ENCODE assay signal across 8 cellular contexts in the genomic region with DNA sequence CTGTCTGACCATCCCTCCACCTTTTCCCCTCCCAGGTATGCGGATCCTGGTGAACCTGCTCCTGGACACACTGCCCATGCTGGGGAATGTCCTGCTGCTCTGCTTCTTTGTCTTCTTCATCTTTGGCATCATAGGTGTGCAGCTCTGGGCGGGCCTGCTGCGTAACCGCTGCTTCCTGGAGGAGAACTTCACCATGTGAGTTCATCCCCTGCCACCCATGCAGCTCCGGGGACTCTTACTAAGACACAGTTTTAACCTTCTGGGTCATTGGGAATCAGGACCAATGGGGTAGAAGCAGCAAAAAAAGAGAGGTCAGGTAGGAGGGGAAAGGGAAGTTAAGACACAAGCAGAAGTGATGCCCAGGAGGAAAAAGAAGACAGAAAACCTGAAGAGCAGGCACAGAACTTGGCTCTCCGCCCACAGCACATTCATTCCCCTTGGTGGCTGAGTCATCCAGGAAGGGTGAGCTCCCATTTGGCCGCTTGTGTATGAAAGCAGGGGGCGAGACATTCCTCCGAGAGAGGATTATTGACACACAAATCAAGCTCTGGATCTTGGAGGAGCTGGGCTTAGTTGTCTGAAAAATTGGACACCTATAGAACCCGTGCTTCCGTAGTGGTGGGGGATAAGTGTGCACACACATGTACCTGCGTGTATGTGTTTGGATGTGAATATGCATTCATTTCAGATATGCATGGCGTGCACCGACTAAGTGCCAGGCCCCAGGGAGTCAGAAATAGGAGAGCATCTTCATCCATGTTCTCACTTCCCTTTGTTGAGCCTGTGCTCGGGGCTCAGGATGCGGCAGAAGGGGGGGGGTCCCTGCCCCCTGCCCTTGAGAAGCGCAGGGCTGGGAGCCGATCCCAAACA.
DNase-seq lines count a peak whose midpoint lies in the region; ATAC-seq and TF ChIP-seq lines count a peak whose summit lies in the region.

No MANE protein-coding gene starts in this region.

- TF ChIP-seq CTCF in HFFc6 (IDR thresholded peaks at IDR 0.05) (no peak), VCaP (conservative IDR thresholded peaks at IDR 0.05) (no peak), chondrocyte (IDR thresholded peaks at IDR 0.05) (no peak), WTC11 (IDR thresholded peaks at IDR 0.05) (no peak)

- POLR2A ChIA-PET in WTC11 (lab: Charles Lee) = interaction anchor here (0.6 kb wide), 1 partner anchor 82 kb away, joined by 7 read pairs; no protein-coding TSS in a partner anchor

- DNase-seq in Ammon's horn (ENCODE audit: low spot score) (peak; percentile 54), HFFc6 (peak; percentile 72), kidney glomerular epithelial cell (lab: John Stamatoyannopoulos, UW) (peak; percentile 90), chondrocyte (ENCODE audit: low spot score) (no peak), WTC11 (ENCODE audit: low spot score) (no peak), NCI-H146 (lab: John Stamatoyannopoulos, UW) (no peak)

- peaks cover 28% of the 10 kb centered on the region for H3K27me3 Mint-ChIP-seq in HFFc6 (ENCODE audit: insufficient read depth)
- H3K27me3 Mint-ChIP-seq in chondrocyte (ENCODE audit: low read depth) = peaks cover 7% of the 10 kb centered on the region
- no peaks in the 10 kb centered on the region for H3K27me3 Mint-ChIP-seq in WTC11 (ENCODE audit: low read depth)

- H3K27ac ChIP-seq in VCaP = peak overlapping the region; percentile 13; the same call in 1 of the 2 replicates

- H3K36me3 Mint-ChIP-seq in HFFc6 (ENCODE audit: low read depth) (no peaks in the 10 kb centered on the region), chondrocyte (ENCODE audit: low read depth) (no peaks in the 10 kb centered on the region), WTC11 (0 out of 2 replicates have a peak, but pooled peaks cover 2% of the 10 kb centered on the region)

- H3K9me3 Mint-ChIP-seq in HFFc6 (no peaks in the 10 kb centered on the region), chondrocyte (ENCODE audit: low read depth) (peaks cover 3% of the 10 kb centered on the region), WTC11 (peaks cover 15% of the 10 kb centered on the region)

- H3K4me1 Mint-ChIP-seq in HFFc6 (ENCODE audit: low read depth) (peaks cover 21% of the 10 kb centered on the region), chondrocyte (ENCODE audit: low read depth) (peaks cover 11% of the 10 kb centered on the region), WTC11 (peaks cover 16% of the 10 kb centered on the region)

- H3K27ac Mint-ChIP-seq in HFFc6 = no peak overlapping the region
- no peak overlapping the region for H3K27ac Mint-ChIP-seq in chondrocyte (ENCODE audit: unreplicated experiment)
- no peak overlapping the region; the same call in 1 of the 2 replicates for H3K27ac Mint-ChIP-seq in WTC11

- CTCF ChIA-PET in WTC11 (lab: Charles Lee) = interaction anchor here (0.6 to 1.2 kb wide), 4 partner anchors 92 to 438 kb away, joined by 3 to 5 read pairs (median 4); no protein-coding TSS in a partner anchor

- no peak overlapping the region; the same call in 1 of the 2 replicates for H3K4me3 Mint-ChIP-seq in HFFc6
- H3K4me3 Mint-ChIP-seq in chondrocyte (ENCODE audit: unreplicated experiment) = no peak overlapping the region
- no peak overlapping the region for H3K4me3 Mint-ChIP-seq in WTC11

- no peak for ATAC-seq in HG02981 (IDR thresholded peaks at IDR 0.05; ENCODE audit: unreplicated experiment)
- no peak for ATAC-seq in WTC11

TF ChIP-seq in WTC11, 78 proteins besides CTCF, POLR2A, EP300 and RAD21:
- TF ChIP-seq, protein P1, sequence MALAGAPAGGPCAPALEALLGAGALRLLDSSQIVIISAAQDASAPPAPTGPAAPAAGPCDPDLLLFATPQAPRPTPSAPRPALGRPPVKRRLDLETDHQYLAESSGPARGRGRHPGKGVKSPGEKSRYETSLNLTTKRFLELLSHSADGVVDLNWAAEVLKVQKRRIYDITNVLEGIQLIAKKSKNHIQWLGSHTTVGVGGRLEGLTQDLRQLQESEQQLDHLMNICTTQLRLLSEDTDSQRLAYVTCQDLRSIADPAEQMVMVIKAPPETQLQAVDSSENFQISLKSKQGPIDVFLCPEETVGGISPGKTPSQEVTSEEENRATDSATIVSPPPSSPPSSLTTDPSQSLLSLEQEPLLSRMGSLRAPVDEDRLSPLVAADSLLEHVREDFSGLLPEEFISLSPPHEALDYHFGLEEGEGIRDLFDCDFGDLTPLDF (CRISPR knock-in tag; IDR thresholded peaks at IDR 0.05) = no peak
- no peak for TF ChIP-seq TEAD1 (CRISPR knock-in tag; IDR thresholded peaks at IDR 0.05)
- TF ChIP-seq, protein P2, sequence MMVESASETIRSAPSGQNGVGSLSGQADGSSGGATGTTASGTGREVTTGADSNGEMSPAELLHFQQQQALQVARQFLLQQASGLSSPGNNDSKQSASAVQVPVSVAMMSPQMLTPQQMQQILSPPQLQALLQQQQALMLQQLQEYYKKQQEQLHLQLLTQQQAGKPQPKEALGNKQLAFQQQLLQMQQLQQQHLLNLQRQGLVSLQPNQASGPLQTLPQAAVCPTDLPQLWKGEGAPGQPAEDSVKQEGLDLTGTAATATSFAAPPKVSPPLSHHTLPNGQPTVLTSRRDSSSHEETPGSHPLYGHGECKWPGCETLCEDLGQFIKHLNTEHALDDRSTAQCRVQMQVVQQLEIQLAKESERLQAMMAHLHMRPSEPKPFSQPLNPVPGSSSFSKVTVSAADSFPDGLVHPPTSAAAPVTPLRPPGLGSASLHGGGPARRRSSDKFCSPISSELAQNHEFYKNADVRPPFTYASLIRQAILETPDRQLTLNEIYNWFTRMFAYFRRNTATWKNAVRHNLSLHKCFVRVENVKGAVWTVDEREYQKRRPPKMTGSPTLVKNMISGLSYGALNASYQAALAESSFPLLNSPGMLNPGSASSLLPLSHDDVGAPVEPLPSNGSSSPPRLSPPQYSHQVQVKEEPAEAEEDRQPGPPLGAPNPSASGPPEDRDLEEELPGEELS (CRISPR knock-in tag; IDR thresholded peaks at IDR 0.05) = no peak
- no peak for TF ChIP-seq ZNF317 (CRISPR knock-in tag; IDR thresholded peaks at IDR 0.05; ENCODE audit: borderline replicate concordance, low read depth)
- TF ChIP-seq, protein P3, sequence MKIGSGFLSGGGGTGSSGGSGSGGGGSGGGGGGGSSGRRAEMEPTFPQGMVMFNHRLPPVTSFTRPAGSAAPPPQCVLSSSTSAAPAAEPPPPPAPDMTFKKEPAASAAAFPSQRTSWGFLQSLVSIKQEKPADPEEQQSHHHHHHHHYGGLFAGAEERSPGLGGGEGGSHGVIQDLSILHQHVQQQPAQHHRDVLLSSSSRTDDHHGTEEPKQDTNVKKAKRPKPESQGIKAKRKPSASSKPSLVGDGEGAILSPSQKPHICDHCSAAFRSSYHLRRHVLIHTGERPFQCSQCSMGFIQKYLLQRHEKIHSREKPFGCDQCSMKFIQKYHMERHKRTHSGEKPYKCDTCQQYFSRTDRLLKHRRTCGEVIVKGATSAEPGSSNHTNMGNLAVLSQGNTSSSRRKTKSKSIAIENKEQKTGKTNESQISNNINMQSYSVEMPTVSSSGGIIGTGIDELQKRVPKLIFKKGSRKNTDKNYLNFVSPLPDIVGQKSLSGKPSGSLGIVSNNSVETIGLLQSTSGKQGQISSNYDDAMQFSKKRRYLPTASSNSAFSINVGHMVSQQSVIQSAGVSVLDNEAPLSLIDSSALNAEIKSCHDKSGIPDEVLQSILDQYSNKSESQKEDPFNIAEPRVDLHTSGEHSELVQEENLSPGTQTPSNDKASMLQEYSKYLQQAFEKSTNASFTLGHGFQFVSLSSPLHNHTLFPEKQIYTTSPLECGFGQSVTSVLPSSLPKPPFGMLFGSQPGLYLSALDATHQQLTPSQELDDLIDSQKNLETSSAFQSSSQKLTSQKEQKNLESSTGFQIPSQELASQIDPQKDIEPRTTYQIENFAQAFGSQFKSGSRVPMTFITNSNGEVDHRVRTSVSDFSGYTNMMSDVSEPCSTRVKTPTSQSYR (CRISPR knock-in tag; IDR thresholded peaks at IDR 0.05) = no peak
- TF ChIP-seq, protein P4, sequence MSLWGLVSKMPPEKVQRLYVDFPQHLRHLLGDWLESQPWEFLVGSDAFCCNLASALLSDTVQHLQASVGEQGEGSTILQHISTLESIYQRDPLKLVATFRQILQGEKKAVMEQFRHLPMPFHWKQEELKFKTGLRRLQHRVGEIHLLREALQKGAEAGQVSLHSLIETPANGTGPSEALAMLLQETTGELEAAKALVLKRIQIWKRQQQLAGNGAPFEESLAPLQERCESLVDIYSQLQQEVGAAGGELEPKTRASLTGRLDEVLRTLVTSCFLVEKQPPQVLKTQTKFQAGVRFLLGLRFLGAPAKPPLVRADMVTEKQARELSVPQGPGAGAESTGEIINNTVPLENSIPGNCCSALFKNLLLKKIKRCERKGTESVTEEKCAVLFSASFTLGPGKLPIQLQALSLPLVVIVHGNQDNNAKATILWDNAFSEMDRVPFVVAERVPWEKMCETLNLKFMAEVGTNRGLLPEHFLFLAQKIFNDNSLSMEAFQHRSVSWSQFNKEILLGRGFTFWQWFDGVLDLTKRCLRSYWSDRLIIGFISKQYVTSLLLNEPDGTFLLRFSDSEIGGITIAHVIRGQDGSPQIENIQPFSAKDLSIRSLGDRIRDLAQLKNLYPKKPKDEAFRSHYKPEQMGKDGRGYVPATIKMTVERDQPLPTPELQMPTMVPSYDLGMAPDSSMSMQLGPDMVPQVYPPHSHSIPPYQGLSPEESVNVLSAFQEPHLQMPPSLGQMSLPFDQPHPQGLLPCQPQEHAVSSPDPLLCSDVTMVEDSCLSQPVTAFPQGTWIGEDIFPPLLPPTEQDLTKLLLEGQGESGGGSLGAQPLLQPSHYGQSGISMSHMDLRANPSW (CRISPR knock-in tag; conservative IDR thresholded peaks at IDR 0.05; ENCODE audit: low read depth) = no peak
- no peak for TF ChIP-seq NR3C1 (CRISPR knock-in tag; conservative IDR thresholded peaks at IDR 0.05; ENCODE audit: low read depth)
- TF ChIP-seq ELF4 (CRISPR knock-in tag; IDR thresholded peaks at IDR 0.05; ENCODE audit: low read depth) = no peak
- TF ChIP-seq SMAD4 (CRISPR knock-in tag; IDR thresholded peaks at IDR 0.05) = no peak
- TF ChIP-seq PRRX2 (CRISPR knock-in tag; IDR thresholded peaks at IDR 0.05) = no peak
- TF ChIP-seq, protein P5, sequence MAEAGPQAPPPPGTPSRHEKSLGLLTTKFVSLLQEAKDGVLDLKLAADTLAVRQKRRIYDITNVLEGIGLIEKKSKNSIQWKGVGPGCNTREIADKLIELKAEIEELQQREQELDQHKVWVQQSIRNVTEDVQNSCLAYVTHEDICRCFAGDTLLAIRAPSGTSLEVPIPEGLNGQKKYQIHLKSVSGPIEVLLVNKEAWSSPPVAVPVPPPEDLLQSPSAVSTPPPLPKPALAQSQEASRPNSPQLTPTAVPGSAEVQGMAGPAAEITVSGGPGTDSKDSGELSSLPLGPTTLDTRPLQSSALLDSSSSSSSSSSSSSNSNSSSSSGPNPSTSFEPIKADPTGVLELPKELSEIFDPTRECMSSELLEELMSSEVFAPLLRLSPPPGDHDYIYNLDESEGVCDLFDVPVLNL (CRISPR knock-in tag; IDR thresholded peaks at IDR 0.05; ENCODE audit: borderline replicate concordance, low read depth) = no peak
- no peak for TF ChIP-seq CREB1 (CRISPR knock-in tag; IDR thresholded peaks at IDR 0.05)
- TF ChIP-seq FOXK1 (CRISPR knock-in tag; IDR thresholded peaks at IDR 0.05) = no peak

Comparison
In these comparisons a context has a peak if more than half of its experiments do, and no peak if none do; other contexts are left out.
1. DNase-seq: peak in Ammon's horn (single experiment), HFFc6 (single experiment) and kidney glomerular epithelial cell (single experiment); none in chondrocyte (single experiment), WTC11 (single experiment) and NCI-H146 (single experiment).